In genomic region chr1:198042168-198042567, GRCh38 we compare ENCODE assay signal across 27 cellular contexts.
"Had no signal": no experiment of that assay in that cellular context is flagged by ENCODE, and none has a peak within 500 bp of the region (broad histone marks: within the 10 kb centered on the region; RNA-seq: fewer than 3 reads in every experiment).

No MANE protein-coding gene starts in this region.

- H3K4me3 ChIP-seq: colonic mucosa, esophagus squamous epithelium, ovary, uterus had no signal

- H3K4me3 Mint-ChIP-seq: activated CD4-positive, alpha-beta T cell treated with anti-CD3 and anti-CD28 coated beads for 36 hours; activated naive CD8-positive, alpha-beta T cell; immature natural killer cell; mesothelial cell of epicardium; naive thymus-derived CD4-positive, alpha-beta T cell; stimulated activated effector memory CD8-positive, alpha-beta T cell treated with anti-CD3 and anti-CD28 coated beads, Interleukin-12 subunit alpha, Interleukin-12 subunit beta, amount 100 ng/mL, for 72 hours; stimulated activated naive CD8-positive, alpha-beta T cell treated with anti-CD3 and anti-CD28 coated beads, Interleukin-15, Interleukin-2, amounts not matched to agents 100 ng/mL and 50 ng/mL, for 24 hours; type B pancreatic cell had no signal

- H3K4me1 Mint-ChIP-seq: activated CD4-positive, alpha-beta T cell treated with anti-CD3 and anti-CD28 coated beads for 36 hours; mesothelial cell of epicardium; stimulated activated effector memory CD8-positive, alpha-beta T cell treated with anti-CD3 and anti-CD28 coated beads, Interleukin-12 subunit alpha, Interleukin-12 subunit beta, amount 100 ng/mL, for 72 hours had no signal

- DNase-seq: activated CD4-positive, alpha-beta T cell treated with anti-CD3 and anti-CD28 coated beads for 36 hours; activated CD4-positive, alpha-beta T cell treated with anti-CD3 and anti-CD28 coated beads, Interleukin-2, amount 50 U/mL, for 48 hours; activated CD4-positive, CD25-positive, alpha-beta regulatory T cell; activated CD8-positive, alpha-beta memory T cell treated with anti-CD3 and anti-CD28 coated beads for 24 hours; activated effector memory CD4-positive, alpha-beta T cell treated with Interleukin-2 at 50 U/mL for 16 hours; activated naive CD4-positive, alpha-beta T cell treated with Interleukin-2 at 50 U/mL for 16 hours; aorta; colonic mucosa; effector CD8-positive, alpha-beta T cell; esophagus squamous epithelium; head of caudate nucleus; hypothalamus; immature natural killer cell; kidney; naive thymus-derived CD4-positive, alpha-beta T cell; ovary; retina; small intestine; stimulated activated CD4-positive, alpha-beta T cell treated with anti-CD3 and anti-CD28 coated beads, Interleukin-4, amount 100 ng/mL, for 24 hours; uterus had no signal

- H3K36me3 Mint-ChIP-seq: mesothelial cell of epicardium; stimulated activated effector memory CD8-positive, alpha-beta T cell treated with anti-CD3 and anti-CD28 coated beads, Interleukin-12 subunit alpha, Interleukin-12 subunit beta, amount 100 ng/mL, for 72 hours; type B pancreatic cell had no signal

- H3K9me3 ChIP-seq: colonic mucosa, esophagus squamous epithelium, ovary, uterus had no signal

- H3K27ac Mint-ChIP-seq: activated CD4-positive, alpha-beta T cell treated with anti-CD3 and anti-CD28 coated beads for 36 hours; activated naive CD8-positive, alpha-beta T cell; immature natural killer cell; mesothelial cell of epicardium; naive thymus-derived CD4-positive, alpha-beta T cell; progenitor cell of endocrine pancreas; stimulated activated effector memory CD8-positive, alpha-beta T cell treated with anti-CD3 and anti-CD28 coated beads, Interleukin-12 subunit alpha, Interleukin-12 subunit beta, amount 100 ng/mL, for 72 hours; stimulated activated naive CD8-positive, alpha-beta T cell treated with anti-CD3 and anti-CD28 coated beads, Interleukin-15, Interleukin-2, amounts not matched to agents 100 ng/mL and 50 ng/mL, for 24 hours; type B pancreatic cell had no signal

- H3K27me3 Mint-ChIP-seq: activated CD4-positive, alpha-beta T cell treated with anti-CD3 and anti-CD28 coated beads for 36 hours; activated naive CD8-positive, alpha-beta T cell; naive thymus-derived CD4-positive, alpha-beta T cell; progenitor cell of endocrine pancreas; stimulated activated naive CD8-positive, alpha-beta T cell treated with anti-CD3 and anti-CD28 coated beads, Interleukin-15, Interleukin-2, amounts not matched to agents 100 ng/mL and 50 ng/mL, for 24 hours; type B pancreatic cell had no signal

- H3K27me3 ChIP-seq: colonic mucosa, esophagus squamous epithelium, ovary, uterus had no signal

- H3K4me1 ChIP-seq: colonic mucosa, esophagus squamous epithelium, uterus had no signal

- H3K27ac ChIP-seq: colonic mucosa, epithelial cell of prostate, esophagus squamous epithelium, ovary, uterus had no signal

- H3K9me3 Mint-ChIP-seq: immature natural killer cell; stimulated activated effector memory CD8-positive, alpha-beta T cell treated with anti-CD3 and anti-CD28 coated beads, Interleukin-12 subunit alpha, Interleukin-12 subunit beta, amount 100 ng/mL, for 72 hours; type B pancreatic cell had no signal

- H3K36me3 ChIP-seq: colonic mucosa, esophagus squamous epithelium, ovary, uterus had no signal
